In genomic region chr16:80719573-80719972, GRCh38 we compare ENCODE assay signal across 18 cellular contexts.
A peak's percentile ranks its signal among the peaks of the same experiment; 100 is the strongest.
DNase-seq lines count a peak whose midpoint lies in the region; ATAC-seq and TF ChIP-seq lines count a peak whose summit lies in the region.
"Had no signal": no experiment of that assay in that cellular context is flagged by ENCODE, and none has a peak within 500 bp of the region (broad histone marks: within the 10 kb centered on the region; RNA-seq: fewer than 3 reads in every experiment).

No MANE protein-coding gene starts in this region.

- DNase-seq in stimulated activated naive CD8-positive, alpha-beta T cell treated with anti-CD3 and anti-CD28 coated beads, Interleukin-15, amount 100 ng/mL, for 72 hours: no peak
- DNase-seq in stimulated activated naive CD8-positive, alpha-beta T cell treated with anti-CD3 and anti-CD28 coated beads, Interleukin-15, Interleukin-2, amounts not matched to agents 100 U/mL and 50 U/mL, for 24 hours: no peak
- peak; percentile 28 for DNase-seq in activated CD8-positive, alpha-beta T cell treated with anti-CD3 and anti-CD28 coated beads for 36 hours
- DNase-seq in left lobe of liver (ENCODE audit: low spot score) (no peak), type B pancreatic cell (ENCODE audit: extremely low spot score, unreplicated experiment) (no peak), tibial nerve (ENCODE audit: low spot score in 2 of 2) (no peak)
- DNase-seq: activated CD8-positive, alpha-beta memory T cell treated with anti-CD3 and anti-CD28 coated beads, Interleukin-2, amount 50 U/mL, for 4 hours; DND-41; glutamatergic neuron; midbrain; NCI-H1092 treated with DMSO at 0.1 percent for 48 hours; NCI-H2171 treated with DMSO at 0.1 percent for 48 hours; pancreas had no signal

- TF ChIP-seq CTCF in activated CD8-positive, alpha-beta T cell treated with anti-CD3 and anti-CD28 coated beads for 36 hours (IDR thresholded peaks at IDR 0.05): no peak
- no peak for TF ChIP-seq CTCF in type B pancreatic cell (conservative IDR thresholded peaks at IDR 0.05)
- no peak for TF ChIP-seq CTCF in tibial nerve (IDR thresholded peaks at IDR 0.05)

- intact Hi-C loops in activated CD8-positive, alpha-beta T cell treated with anti-CD3 and anti-CD28 coated beads for 36 hours (cut with micrococcal nuclease): no loop called here

- no peak overlapping the region for H3K27ac ChIP-seq in tibial nerve
- H3K27ac ChIP-seq: epithelial cell of prostate, skin epidermis had no signal

- H3K36me3 ChIP-seq in tibial nerve: no peaks in the 10 kb centered on the region
- H3K36me3 ChIP-seq: pancreas had no signal

- peaks cover 0 to 27% (median 2%) of the 10 kb centered on the region in 4 donors for H3K9me3 ChIP-seq in tibial nerve
- H3K9me3 ChIP-seq: pancreas had no signal

- no peaks in the 10 kb centered on the region for H3K36me3 Mint-ChIP-seq in activated CD8-positive, alpha-beta T cell treated with anti-CD3 and anti-CD28 coated beads for 36 hours (ENCODE audit: low read depth)
- no peaks in the 10 kb centered on the region for H3K36me3 Mint-ChIP-seq in type B pancreatic cell

- H3K4me3 ChIP-seq in tibial nerve: no peak overlapping the region
- H3K4me3 ChIP-seq: pancreas, skin epidermis had no signal

- no peak overlapping the region for H3K4me3 Mint-ChIP-seq in stimulated activated naive CD8-positive, alpha-beta T cell treated with anti-CD3 and anti-CD28 coated beads, Interleukin-15, amount 100 ng/mL, for 72 hours
- no peak overlapping the region for H3K4me3 Mint-ChIP-seq in activated CD8-positive, alpha-beta T cell treated with anti-CD3 and anti-CD28 coated beads for 36 hours
- H3K4me3 Mint-ChIP-seq in type B pancreatic cell: no peak overlapping the region

- H3K4me1 ChIP-seq in tibial nerve: no peaks in the 10 kb centered on the region

- POLR2A ChIA-PET in activated CD8-positive, alpha-beta T cell treated with anti-CD3 and anti-CD28 coated beads for 36 hours (lab: Charles Lee): no interaction called here

- CTCF ChIA-PET in activated CD8-positive, alpha-beta T cell treated with anti-CD3 and anti-CD28 coated beads for 36 hours (lab: Charles Lee): no interaction called here

- peaks cover 6% of the 10 kb centered on the region for H3K4me1 Mint-ChIP-seq in stimulated activated naive CD8-positive, alpha-beta T cell treated with anti-CD3 and anti-CD28 coated beads, Interleukin-15, amount 100 ng/mL, for 72 hours
- peaks cover 14% of the 10 kb centered on the region for H3K4me1 Mint-ChIP-seq in activated CD8-positive, alpha-beta T cell treated with anti-CD3 and anti-CD28 coated beads for 36 hours (ENCODE audit: low read depth)
- H3K4me1 Mint-ChIP-seq in type B pancreatic cell (ENCODE audit: unreplicated experiment): peaks cover 3% of the 10 kb centered on the region

- no peaks in the 10 kb centered on the region for H3K27me3 Mint-ChIP-seq in stimulated activated naive CD8-positive, alpha-beta T cell treated with anti-CD3 and anti-CD28 coated beads, Interleukin-15, amount 100 ng/mL, for 72 hours
- H3K27me3 Mint-ChIP-seq in activated CD8-positive, alpha-beta T cell treated with anti-CD3 and anti-CD28 coated beads for 36 hours: no peaks in the 10 kb centered on the region
- H3K27me3 Mint-ChIP-seq in type B pancreatic cell: peaks cover 5% of the 10 kb centered on the region

- no peaks in the 10 kb centered on the region for H3K27me3 ChIP-seq in tibial nerve
- H3K27me3 ChIP-seq: pancreas had no signal

- no peak for TF ChIP-seq EP300 in tibial nerve (IDR thresholded peaks at IDR 0.05)

- H3K9me3 Mint-ChIP-seq in stimulated activated naive CD8-positive, alpha-beta T cell treated with anti-CD3 and anti-CD28 coated beads, Interleukin-15, amount 100 ng/mL, for 72 hours: peaks cover 5 to 6% of the 10 kb centered on the region in 2 donors
- peaks cover 3% of the 10 kb centered on the region for H3K9me3 Mint-ChIP-seq in activated CD8-positive, alpha-beta T cell treated with anti-CD3 and anti-CD28 coated beads for 36 hours
- no peaks in the 10 kb centered on the region for H3K9me3 Mint-ChIP-seq in type B pancreatic cell

- 61 to 72% methylated on average over 2 of the region's 2 CpGs for WGBS in tibial nerve, 2 donors

- ATAC-seq in stimulated activated naive CD8-positive, alpha-beta T cell treated with anti-CD3 and anti-CD28 coated beads, Interleukin-15, amount 100 ng/mL, for 72 hours: peak; percentile 79
- ATAC-seq in stimulated activated naive CD8-positive, alpha-beta T cell treated with anti-CD3 and anti-CD28 coated beads, Interleukin-15, Interleukin-2, amounts not matched to agents 100 U/mL and 50 U/mL, for 24 hours: no peak
- peak; percentile 55 for ATAC-seq in HG02610 (IDR thresholded peaks at IDR 0.05; ENCODE audit: unreplicated experiment)
- ATAC-seq in activated CD8-positive, alpha-beta T cell treated with anti-CD3 and anti-CD28 coated beads for 36 hours: peak; percentile 87
- ATAC-seq in HG03039 (IDR thresholded peaks at IDR 0.05; ENCODE audit: unreplicated experiment): no peak
- no peak for ATAC-seq in left lobe of liver
- ATAC-seq: Right ventricle myocardium inferior had no signal

- H3K27ac Mint-ChIP-seq in stimulated activated naive CD8-positive, alpha-beta T cell treated with anti-CD3 and anti-CD28 coated beads, Interleukin-15, amount 100 ng/mL, for 72 hours: peak overlapping the region in 1 of 2 donors; percentile 19
- H3K27ac Mint-ChIP-seq in activated CD8-positive, alpha-beta T cell treated with anti-CD3 and anti-CD28 coated beads for 36 hours: peak overlapping the region; percentile 74
- no peak overlapping the region for H3K27ac Mint-ChIP-seq in type B pancreatic cell

- TF ChIP-seq POLR2A in tibial nerve (IDR thresholded peaks at IDR 0.05): no peak

Comparison
In these comparisons a context has a peak if more than half of its experiments do, and no peak if none do; other contexts are left out.
1. ATAC-seq: peak in stimulated activated naive CD8-positive, alpha-beta T cell treated with anti-CD3 and anti-CD28 coated beads, Interleukin-15, amount 100 ng/mL, for 72 hours (single experiment), HG02610 (single experiment) and activated CD8-positive, alpha-beta T cell treated with anti-CD3 and anti-CD28 coated beads for 36 hours (single experiment); none in stimulated activated naive CD8-positive, alpha-beta T cell treated with anti-CD3 and anti-CD28 coated beads, Interleukin-15, Interleukin-2, amounts not matched to agents 100 U/mL and 50 U/mL, for 24 hours (single experiment), HG03039 (single experiment) and left lobe of liver (single experiment).